In genomic region chr2:202102425-202103005, GRCh38 we compare ENCODE assay signal across 1 cellular context.
TF ChIP-seq lines count a peak whose summit lies in the region.

No MANE protein-coding gene starts in this region.

TF ChIP-seq in GM23338, 12 proteins besides CTCF, POLR2A, EP300 and RAD21 (continued from another document):
- no peak for TF ChIP-seq ETS1 (IDR thresholded peaks at IDR 0.05)
